ENCODE assay signal across 8 cellular contexts in genomic region chr3:50674349-50675178, GRCh38. TPM values are rescaled to one million over a fixed set of nuclear protein-coding genes. Genes with fewer than 3 reads are reported as not detected.
A peak's percentile ranks its signal among the peaks of the same experiment; 100 is the strongest.
DNase-seq lines count a peak whose midpoint lies in the region; ATAC-seq, FAIRE-seq and TF ChIP-seq lines count a peak whose summit lies in the region.

A gene with protein sequence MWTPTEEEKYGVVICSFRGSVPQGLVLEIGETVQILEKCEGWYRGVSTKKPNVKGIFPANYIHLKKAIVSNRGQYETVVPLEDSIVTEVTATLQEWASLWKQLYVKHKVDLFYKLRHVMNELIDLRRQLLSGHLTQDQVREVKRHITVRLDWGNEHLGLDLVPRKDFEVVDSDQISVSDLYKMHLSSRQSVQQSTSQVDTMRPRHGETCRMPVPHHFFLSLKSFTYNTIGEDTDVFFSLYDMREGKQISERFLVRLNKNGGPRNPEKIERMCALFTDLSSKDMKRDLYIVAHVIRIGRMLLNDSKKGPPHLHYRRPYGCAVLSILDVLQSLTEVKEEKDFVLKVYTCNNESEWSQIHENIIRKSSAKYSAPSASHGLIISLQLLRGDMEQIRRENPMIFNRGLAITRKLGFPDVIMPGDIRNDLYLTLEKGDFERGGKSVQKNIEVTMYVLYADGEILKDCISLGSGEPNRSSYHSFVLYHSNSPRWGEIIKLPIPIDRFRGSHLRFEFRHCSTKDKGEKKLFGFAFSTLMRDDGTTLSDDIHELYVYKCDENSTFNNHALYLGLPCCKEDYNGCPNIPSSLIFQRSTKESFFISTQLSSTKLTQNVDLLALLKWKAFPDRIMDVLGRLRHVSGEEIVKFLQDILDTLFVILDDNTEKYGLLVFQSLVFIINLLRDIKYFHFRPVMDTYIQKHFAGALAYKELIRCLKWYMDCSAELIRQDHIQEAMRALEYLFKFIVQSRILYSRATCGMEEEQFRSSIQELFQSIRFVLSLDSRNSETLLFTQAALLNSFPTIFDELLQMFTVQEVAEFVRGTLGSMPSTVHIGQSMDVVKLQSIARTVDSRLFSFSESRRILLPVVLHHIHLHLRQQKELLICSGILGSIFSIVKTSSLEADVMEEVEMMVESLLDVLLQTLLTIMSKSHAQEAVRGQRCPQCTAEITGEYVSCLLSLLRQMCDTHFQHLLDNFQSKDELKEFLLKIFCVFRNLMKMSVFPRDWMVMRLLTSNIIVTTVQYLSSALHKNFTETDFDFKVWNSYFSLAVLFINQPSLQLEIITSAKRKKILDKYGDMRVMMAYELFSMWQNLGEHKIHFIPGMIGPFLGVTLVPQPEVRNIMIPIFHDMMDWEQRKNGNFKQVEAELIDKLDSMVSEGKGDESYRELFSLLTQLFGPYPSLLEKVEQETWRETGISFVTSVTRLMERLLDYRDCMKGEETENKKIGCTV (N-terminal part only) (plus strand): TSS chr3:50674927. CDS start chr3:50675264, 337 bp downstream.

- TF ChIP-seq RAD21 in GM12878 (IDR thresholded peaks at IDR 0.05; ENCODE audit: insufficient read depth, low read depth, low read length): no peak

- H3K4me2 ChIP-seq in GM12878 (ENCODE audit: control insufficient read depth, insufficient read depth): peak within 1 kb of the TSS; percentile 53; the same call in 1 of the 2 replicates
- H3K4me2 ChIP-seq in skeletal muscle satellite cell (ENCODE audit: low read length): peak within 1 kb of the TSS; percentile 88

- H3K27ac ChIP-seq in GM12878 (ENCODE audit: control insufficient read depth, insufficient read depth): no peak within 1 kb of the TSS

- RAD21 ChIA-PET in GM12878 (lab: Charles Lee; ENCODE audit: unreplicated experiment): no interaction called here

- no peak for FAIRE-seq in GM12878 (lab: Jason Lieb, UNC)

- H3K9ac ChIP-seq in GM12878 (ENCODE audit: control insufficient read depth, insufficient read depth, low read length): no peak within 1 kb of the TSS
- H3K9ac ChIP-seq in iPS-15b (ENCODE audit: low read depth, low read length): peak within 1 kb of the TSS; percentile 70
- H3K9ac ChIP-seq in skeletal muscle satellite cell (ENCODE audit: low read depth, low read length): peak within 1 kb of the TSS; percentile 14

- no peak for TF ChIP-seq CTCF in GM12878 (IDR thresholded peaks at IDR 0.05 in 2 of 3, conservative IDR thresholded peaks at IDR 0.05 in 1 of 3; ENCODE audit: control insufficient read depth in 2 of 3, extremely low read depth in 1 of 3, insufficient read depth in 1 of 3, low read depth in 3 of 3, low read length in 3 of 3)

- H3K9me3 ChIP-seq in GM12878 (replicated peaks; ENCODE audit: control insufficient read depth, insufficient read depth, low read length) (no peaks in the 10 kb centered on the region), iPS-15b (ENCODE audit: control insufficient read depth, insufficient read depth, low read length) (no peaks in the 10 kb centered on the region), skeletal muscle satellite cell (replicated peaks; ENCODE audit: low read length) (no peaks in the 10 kb centered on the region)

- no peak for TF ChIP-seq POLR2A in GM12878 (IDR thresholded peaks at IDR 0.05; ENCODE audit: low read depth, low read length)

- no peaks in the 10 kb centered on the region for H3K36me3 ChIP-seq in GM12878 (ENCODE audit: control insufficient read depth in 2 of 2, insufficient read depth in 2 of 2, low read length in 1 of 2)
- no peaks in the 10 kb centered on the region for H3K36me3 ChIP-seq in iPS-15b (ENCODE audit: control insufficient read depth, insufficient read depth, low read length)
- H3K36me3 ChIP-seq in skeletal muscle satellite cell (ENCODE audit: insufficient read depth, low read length): no peaks in the 10 kb centered on the region

- BruUV-seq in GM12878 (replicated peaks; lab: Mats Ljungman, UMichigan): no TSS peak

- peaks cover 9 to 30% of the 10 kb centered on the region in 2 experiments for H3K27me3 ChIP-seq in GM12878 (replicated peaks in 1 of 2; ENCODE audit: control insufficient read depth in 2 of 2, insufficient read depth in 2 of 2, low read length in 1 of 2)
- peaks cover 31% of the 10 kb centered on the region for H3K27me3 ChIP-seq in iPS-15b (ENCODE audit: control insufficient read depth, insufficient read depth, low read length)
- peaks cover 42% of the 10 kb centered on the region for H3K27me3 ChIP-seq in skeletal muscle satellite cell (ENCODE audit: control insufficient read depth, insufficient read depth, low read length)

- TF ChIP-seq EP300 in GM12878 (IDR thresholded peaks at IDR 0.05; ENCODE audit: borderline replicate concordance in 1 of 2, control insufficient read depth in 1 of 2, low read depth in 2 of 2, low read length in 2 of 2): no peak

- no peaks in the 10 kb centered on the region for H3K4me1 ChIP-seq in GM12878 (ENCODE audit: control insufficient read depth, insufficient read depth, low read length)
- peaks cover 4% of the 10 kb centered on the region for H3K4me1 ChIP-seq in iPS-15b (ENCODE audit: control insufficient read depth, insufficient read depth, low read length)
- peaks cover 17% of the 10 kb centered on the region for H3K4me1 ChIP-seq in skeletal muscle satellite cell (ENCODE audit: control insufficient read depth, insufficient read depth, low read length)

- H2AFZ ChIP-seq in GM12878 (ENCODE audit: control insufficient read depth, low read depth, low read length): peak within 1 kb of the TSS; percentile 37; the same call in 1 of the 2 replicates

- no peaks in the 10 kb centered on the region for H3K79me2 ChIP-seq in GM12878 (ENCODE audit: control insufficient read depth, insufficient read depth, low read length)

- ATAC-seq in HG03432 (IDR thresholded peaks at IDR 0.05; ENCODE audit: unreplicated experiment) (peak; percentile 89), GM12878 (peak; percentile 85), GM18873 (IDR thresholded peaks at IDR 0.05; ENCODE audit: low FRiP score, unreplicated experiment) (no peak)

- intact Hi-C loops in GM12878 (cut with micrococcal nuclease; ENCODE audit: unreplicated experiment): no loop called here

- CTCF ChIA-PET in GM12878 (lab: Yijun Ruan, JAX): interaction anchor here (0.8 to 0.9 kb wide), 2 partner anchors 290 to 298 kb away, joined by 3 read pairs; no protein-coding TSS in a partner anchor

- no peak within 1 kb of the TSS for H3K4me3 ChIP-seq in GM12878
- H3K4me3 ChIP-seq in iPS-15b (ENCODE audit: low read depth, low read length): peak within 1 kb of the TSS; percentile 78
- peak within 1 kb of the TSS; percentile 75 for H3K4me3 ChIP-seq in skeletal muscle satellite cell (ENCODE audit: low read length)

- SMC1A ChIA-PET in GM12878 (lab: Charles Lee; ENCODE audit: uncharacterized antibody, unreplicated experiment): no interaction called here

- WGBS in GM12878 (ENCODE audit: insufficient coverage, insufficient replicate concordance, low lambda C conversion rate, missing lambda C conversion rate): 8% methylated on average over 76 of the region's 89 CpGs

- in situ Hi-C loops in GM12878 (cut with MboI): no loop called here

- POLR2A ChIA-PET in GM12878 (lab: Charles Lee): interaction anchor here (0.5 kb wide), 1 partner anchor 1187 kb away, joined by 3 read pairs; the partner anchor contains the start of gene IQCF2

- DNase-seq in ELR (ENCODE audit: low read depth) (peak; percentile 39), T-helper 22 cell (ENCODE audit: low read depth) (peak; percentile 23), GM12878 (ENCODE audit: low read depth, low spot score) (no peak), pons (ENCODE audit: low spot score) (no peak)

- H4K20me1 ChIP-seq in GM12878 (ENCODE audit: control insufficient read depth, insufficient read depth): no peaks in the 10 kb centered on the region; the same call in 1 of the 2 replicates

TF ChIP-seq in GM12878, 131 proteins besides CTCF, POLR2A, EP300 and RAD21 (continues in another document):
- TF ChIP-seq NR2F1 (conservative IDR thresholded peaks at IDR 0.05): 0 out of 2 replicates have a peak, but pooled peaks have one; percentile 12
- TF ChIP-seq EGR1 (IDR thresholded peaks at IDR 0.05; ENCODE audit: borderline replicate concordance in 1 of 2, low read depth in 2 of 2, low read length in 2 of 2): 0 out of 3 replicates have a peak, but pooled peaks of 1 of the 2 experiments have one; percentile 1
- 0 out of 2 replicates have a peak, but pooled peaks have one; percentile 9 for TF ChIP-seq TCF3 (IDR thresholded peaks at IDR 0.05; ENCODE audit: borderline replicate concordance, insufficient read depth, low read depth, low read length)
- TF ChIP-seq IKZF1 (conservative IDR thresholded peaks at IDR 0.05): peak; percentile 36
- 0 out of 2 replicates have a peak, but pooled peaks have one; percentile 13 for TF ChIP-seq NRF1 (conservative IDR thresholded peaks at IDR 0.05; ENCODE audit: low read depth, low read length)
- TF ChIP-seq, protein P1, sequence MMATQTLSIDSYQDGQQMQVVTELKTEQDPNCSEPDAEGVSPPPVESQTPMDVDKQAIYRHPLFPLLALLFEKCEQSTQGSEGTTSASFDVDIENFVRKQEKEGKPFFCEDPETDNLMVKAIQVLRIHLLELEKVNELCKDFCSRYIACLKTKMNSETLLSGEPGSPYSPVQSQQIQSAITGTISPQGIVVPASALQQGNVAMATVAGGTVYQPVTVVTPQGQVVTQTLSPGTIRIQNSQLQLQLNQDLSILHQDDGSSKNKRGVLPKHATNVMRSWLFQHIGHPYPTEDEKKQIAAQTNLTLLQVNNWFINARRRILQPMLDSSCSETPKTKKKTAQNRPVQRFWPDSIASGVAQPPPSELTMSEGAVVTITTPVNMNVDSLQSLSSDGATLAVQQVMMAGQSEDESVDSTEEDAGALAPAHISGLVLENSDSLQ (IDR thresholded peaks at IDR 0.05): no peak
- TF ChIP-seq ZNF217 (IDR thresholded peaks at IDR 0.05): peak; percentile 48; the same call in 1 of the 2 replicates

RNA-seq across cellular contexts. Expression of the gene that starts here (rescaled TPM):
- not detected in 2 replicates for total RNA-seq in GM12878 (2013; cell fraction: nucleolus; rRNA removed)
- total RNA-seq in GM12878 (2014; rRNA removed): not detected in 2 replicates
- not detected in 2 replicates for total RNA-seq in GM12878 (2014; rRNA removed; fragmentation: Illumina TruSeq; extraction: Trizol)
- 0.03 TPM in 1 of 2 replicates, not detected in the other for total RNA-seq in GM12878 (2021)
- 0.04 TPM for polyA plus RNA-seq in GM12878 (2011; ENCODE audit: low read depth)
- not detected in 2 replicates for polyA plus RNA-seq in GM12878 (2011; rRNA removed)
- polyA plus RNA-seq in GM12878 (2011; cell fraction: cytosol; rRNA removed): not detected in 2 replicates
- polyA plus RNA-seq in GM12878 (2011; cell fraction: nucleus; rRNA removed): not detected in 2 replicates
- 0.04 and 0.10 TPM in 2 replicates for polyA plus RNA-seq in GM12878 (2012)
- polyA plus RNA-seq in GM12878 (2014; fragmentation: Illumina TruSeq; extraction: Trizol): not detected in 2 replicates
- polyA plus RNA-seq in GM12878 (2014; fragmentation: Nextera tagmentation; extraction: Ambion mirVana): under 1 TPM; 0.02 to 0.04 TPM
- not detected in 2 replicates for polyA plus RNA-seq in GM12878 (2014; rRNA removed)
- under 1 TPM; 0.38 to 0.52 TPM for polyA plus RNA-seq in GM12878 (2016; fragmentation: Nextera tagmentation; extraction: Ambion mirVana)
- polyA minus RNA-seq in GM12878 (2011; rRNA and poly(A)+ RNA removed): not detected in 2 replicates
- polyA minus RNA-seq in GM12878 (2011; cell fraction: cytosol; rRNA and poly(A)+ RNA removed): not detected in 2 replicates
- polyA minus RNA-seq in GM12878 (2011; cell fraction: nucleus; rRNA and poly(A)+ RNA removed): under 0.01 TPM in 1 of 2 replicates, not detected in the other
- total RNA-seq in skeletal muscle satellite cell (2012; rRNA removed): 0.25 and 0.66 TPM in 2 replicates

Comparison
In these comparisons a context has a peak if more than half of its experiments do, and no peak if none do; other contexts are left out.
1. Peak in ATAC-seq and H3K4me2 ChIP-seq in GM12878; RNA of the gene not detected or under 1 TPM.
2. DNase-seq: peak in ELR (single experiment) and T-helper 22 cell (single experiment); none in GM12878 (single experiment) and pons (single experiment).